In the genomic region with DNA sequence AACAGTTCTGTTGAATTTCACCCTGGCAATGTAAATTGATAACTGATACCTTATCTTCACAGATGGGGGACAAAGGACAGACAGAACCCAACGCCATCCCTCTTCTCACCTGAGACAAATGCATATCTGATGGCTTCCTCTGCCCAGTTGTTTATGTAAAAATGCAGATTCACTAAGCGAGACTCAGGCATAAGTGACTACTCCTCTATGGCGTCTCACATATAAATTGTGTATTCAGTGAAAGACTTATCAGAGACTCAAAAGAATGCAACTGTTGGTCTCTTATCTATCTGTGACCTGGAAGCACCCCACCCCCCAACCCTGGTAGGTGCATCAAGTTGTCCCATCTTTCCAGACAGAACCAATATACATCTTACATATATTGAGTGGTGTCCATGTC, we compare ENCODE assay signal across 38 cellular contexts. TPM values are rescaled to one million over a fixed set of nuclear protein-coding genes. Genes with fewer than 3 reads are reported as not detected.
"Had no signal": no experiment of that assay in that cellular context is flagged by ENCODE, and none has a peak within 500 bp of the region (broad histone marks: within the 10 kb centered on the region; RNA-seq: fewer than 3 reads in every experiment).

No MANE protein-coding gene starts in this region.

- H3K27me3 ChIP-seq: ascending aorta, cardiac muscle cell had no signal

- H3K27me3 Mint-ChIP-seq: activated CD4-positive, alpha-beta T cell treated with anti-CD3 and anti-CD28 coated beads for 36 hours; activated naive CD4-positive, alpha-beta T cell treated with anti-CD3 and anti-CD28 coated beads, Interleukin-2, amount 50 U/mL, for 24 hours; activated naive CD8-positive, alpha-beta T cell; activated naive CD8-positive, alpha-beta T cell treated with anti-CD3 and anti-CD28 coated beads, Interleukin-2, amount 50 U/mL, for 24 hours; activated T-cell treated with anti-CD3 and anti-CD28 coated beads, Interleukin-2, amount 50 U/mL, for 24 hours; central memory CD8-positive, alpha-beta T cell had no signal

- H3K4me1 Mint-ChIP-seq: activated naive CD8-positive, alpha-beta T cell treated with anti-CD3 and anti-CD28 coated beads, Interleukin-2, amount 50 U/mL, for 24 hours; central memory CD8-positive, alpha-beta T cell; WTC11 had no signal

- DNase-seq: activated CD4-positive, alpha-beta memory T cell treated with anti-CD3 and anti-CD28 coated beads, Interleukin-2, amount 10 ng/mL, durations not matched to agents 7 days and 5 days; activated CD4-positive, alpha-beta T cell treated with anti-CD3 and anti-CD28 coated beads for 1 hour; activated CD4-positive, alpha-beta T cell treated with anti-CD3 and anti-CD28 coated beads for 36 hours; activated CD4-positive, alpha-beta T cell treated with anti-CD3 and anti-CD28 coated beads for 48 hours; activated CD4-positive, alpha-beta T cell treated with anti-CD3 and anti-CD28 coated beads, Interleukin-2, amount 10 ng/mL, durations not matched to agents 7 days and 5 days; activated CD4-positive, alpha-beta T cell treated with anti-CD3 and anti-CD28 coated beads, Interleukin-2, amount 50 U/mL, for 48 hours; activated CD4-positive, CD25-positive, alpha-beta regulatory T cell; activated CD8-positive, alpha-beta memory T cell treated with anti-CD3 and anti-CD28 coated beads, Interleukin-2, amount 50 U/mL, for 48 hours; activated CD8-positive, alpha-beta T cell treated with anti-CD3 and anti-CD28 coated beads, Interleukin-2, amount 10 ng/mL, durations not matched to agents 7 days and 5 days; activated effector memory CD4-positive, alpha-beta T cell treated with Interleukin-2 at 50 U/mL for 16 hours; activated gamma-delta T cell; activated naive CD4-positive, alpha-beta T cell treated with anti-CD3 and anti-CD28 coated beads, Interleukin-2, amount 10 ng/mL, durations not matched to agents 7 days and 5 days; activated naive CD4-positive, alpha-beta T cell treated with Interleukin-2 at 50 U/mL for 16 hours; activated naive CD8-positive, alpha-beta T cell treated with anti-CD3 and anti-CD28 coated beads, Interleukin-2, amount 10 ng/mL, durations not matched to agents 7 days and 5 days; activated naive CD8-positive, alpha-beta T cell treated with anti-CD3 and anti-CD28 coated beads, Interleukin-2, amount 50 U/mL, for 24 hours; activated T-cell treated with anti-CD3 and anti-CD28 coated beads, Interleukin-2, amount 50 U/mL, for 24 hours; amygdala; anterior cingulate cortex; caudate nucleus; cerebellar nuclear complex; T-helper 1 cell; T-helper 2 cell; T-helper 9 cell; WERI-Rb-1 had no signal

- H3K9me3 ChIP-seq: ascending aorta had no signal

- H3K27ac ChIP-seq: ascending aorta, cardiac muscle cell, WERI-Rb-1 had no signal

- H3K36me3 ChIP-seq: ascending aorta, cardiac muscle cell, WERI-Rb-1 had no signal

- H3K4me3 ChIP-seq: ascending aorta, cardiac muscle cell had no signal

- H3K27ac Mint-ChIP-seq: activated CD4-positive, alpha-beta memory T cell treated with anti-CD3 and anti-CD28 coated beads, Interleukin-2, amount 10 ng/mL, durations not matched to agents 7 days and 5 days; activated CD4-positive, alpha-beta T cell treated with anti-CD3 and anti-CD28 coated beads for 36 hours; activated CD4-positive, alpha-beta T cell treated with anti-CD3 and anti-CD28 coated beads, Interleukin-2, amount 10 ng/mL, durations not matched to agents 7 days and 5 days; activated CD8-positive, alpha-beta T cell treated with anti-CD3 and anti-CD28 coated beads, Interleukin-2, amount 10 ng/mL, durations not matched to agents 7 days and 5 days; activated naive CD4-positive, alpha-beta T cell treated with anti-CD3 and anti-CD28 coated beads, Interleukin-2, amount 10 ng/mL, durations not matched to agents 7 days and 5 days; activated naive CD4-positive, alpha-beta T cell treated with anti-CD3 and anti-CD28 coated beads, Interleukin-2, amount 50 U/mL, for 24 hours; activated naive CD8-positive, alpha-beta T cell; activated naive CD8-positive, alpha-beta T cell treated with anti-CD3 and anti-CD28 coated beads, Interleukin-2, amount 10 ng/mL, durations not matched to agents 7 days and 5 days; activated naive CD8-positive, alpha-beta T cell treated with anti-CD3 and anti-CD28 coated beads, Interleukin-2, amount 50 U/mL, for 24 hours; activated T-cell treated with anti-CD3 and anti-CD28 coated beads, Interleukin-2, amount 50 U/mL, for 24 hours; activated T-helper 2 cell treated with anti-CD3 and anti-CD28 coated beads, Interferon-gamma antibody, Interleukin-2, Interleukin-4, amounts not matched to agents 10 μg/mL and 5 μg/mL and 100 μg/mL, durations not matched to agents 14 hours and 24 hours and 36 hours; brain; T-helper 1 cell treated with Interleukin-12 subunit alpha and Interleukin-12 subunit beta and Interleukin-4 antibody, amounts not matched to agents 30 μg/mL and 1 μg/mL, for 36 hours; T-helper 2 cell treated with Interferon-gamma antibody and Interleukin-4, amounts not matched to agents 5 μg/mL and 100 μg/mL, for 36 hours; WTC11 had no signal

- H3K36me3 Mint-ChIP-seq: activated naive CD4-positive, alpha-beta T cell treated with anti-CD3 and anti-CD28 coated beads, Interleukin-2, amount 10 ng/mL, durations not matched to agents 7 days and 5 days; activated naive CD4-positive, alpha-beta T cell treated with anti-CD3 and anti-CD28 coated beads, Interleukin-2, amount 50 U/mL, for 24 hours; activated naive CD8-positive, alpha-beta T cell; activated naive CD8-positive, alpha-beta T cell treated with anti-CD3 and anti-CD28 coated beads, Interleukin-2, amount 10 ng/mL, durations not matched to agents 7 days and 5 days; WTC11 had no signal

- ATAC-seq: activated CD4-positive, alpha-beta T cell treated with anti-CD3 and anti-CD28 coated beads for 36 hours; activated CD4-positive, CD25-positive, alpha-beta regulatory T cell treated with anti-CD3 and anti-CD28 coated beads, Interleukin-2, amount 50 U/mL, for 24 hours; activated CD8-positive, alpha-beta T cell treated with anti-CD3 and anti-CD28 coated beads, Interleukin-2, amount 10 ng/mL, durations not matched to agents 7 days and 5 days; activated naive CD8-positive, alpha-beta T cell treated with anti-CD3 and anti-CD28 coated beads, Interleukin-2, amount 50 U/mL, for 24 hours; WTC11 had no signal

- H3K9me3 Mint-ChIP-seq: activated CD4-positive, alpha-beta memory T cell treated with anti-CD3 and anti-CD28 coated beads, Interleukin-2, amount 10 ng/mL, durations not matched to agents 7 days and 5 days; activated CD4-positive, alpha-beta T cell treated with anti-CD3 and anti-CD28 coated beads, Interleukin-2, amount 10 ng/mL, durations not matched to agents 7 days and 5 days; activated naive CD4-positive, alpha-beta T cell treated with anti-CD3 and anti-CD28 coated beads, Interleukin-2, amount 10 ng/mL, durations not matched to agents 7 days and 5 days; activated naive CD4-positive, alpha-beta T cell treated with anti-CD3 and anti-CD28 coated beads, Interleukin-2, amount 50 U/mL, for 24 hours; activated naive CD8-positive, alpha-beta T cell treated with anti-CD3 and anti-CD28 coated beads, Interleukin-2, amount 10 ng/mL, durations not matched to agents 7 days and 5 days; activated naive CD8-positive, alpha-beta T cell treated with anti-CD3 and anti-CD28 coated beads, Interleukin-2, amount 50 U/mL, for 24 hours; activated T-cell treated with anti-CD3 and anti-CD28 coated beads, Interleukin-2, amount 50 U/mL, for 24 hours; activated T-helper 2 cell treated with anti-CD3 and anti-CD28 coated beads, Interferon-gamma antibody, Interleukin-2, Interleukin-4, amounts not matched to agents 10 μg/mL and 5 μg/mL and 100 μg/mL, durations not matched to agents 14 hours and 24 hours and 36 hours; central memory CD8-positive, alpha-beta T cell; T-helper 1 cell treated with Interleukin-12 subunit alpha and Interleukin-12 subunit beta and Interleukin-4 antibody, amounts not matched to agents 30 μg/mL and 1 μg/mL, for 36 hours; T-helper 2 cell treated with Interferon-gamma antibody and Interleukin-4, amounts not matched to agents 5 μg/mL and 100 μg/mL, for 36 hours had no signal

- H3K4me3 Mint-ChIP-seq: activated CD4-positive, alpha-beta memory T cell treated with anti-CD3 and anti-CD28 coated beads, Interleukin-2, amount 10 ng/mL, durations not matched to agents 7 days and 5 days; activated CD4-positive, alpha-beta T cell treated with anti-CD3 and anti-CD28 coated beads for 36 hours; activated CD4-positive, alpha-beta T cell treated with anti-CD3 and anti-CD28 coated beads, Interleukin-2, amount 10 ng/mL, durations not matched to agents 7 days and 5 days; activated CD8-positive, alpha-beta T cell treated with anti-CD3 and anti-CD28 coated beads, Interleukin-2, amount 10 ng/mL, durations not matched to agents 7 days and 5 days; activated naive CD4-positive, alpha-beta T cell treated with anti-CD3 and anti-CD28 coated beads, Interleukin-2, amount 10 ng/mL, durations not matched to agents 7 days and 5 days; activated naive CD4-positive, alpha-beta T cell treated with anti-CD3 and anti-CD28 coated beads, Interleukin-2, amount 50 U/mL, for 24 hours; activated naive CD8-positive, alpha-beta T cell; activated naive CD8-positive, alpha-beta T cell treated with anti-CD3 and anti-CD28 coated beads, Interleukin-2, amount 10 ng/mL, durations not matched to agents 7 days and 5 days; activated naive CD8-positive, alpha-beta T cell treated with anti-CD3 and anti-CD28 coated beads, Interleukin-2, amount 50 U/mL, for 24 hours; activated T-cell treated with anti-CD3 and anti-CD28 coated beads, Interleukin-2, amount 50 U/mL, for 24 hours; brain; central memory CD8-positive, alpha-beta T cell; T-helper 1 cell treated with Interleukin-12 subunit alpha and Interleukin-12 subunit beta and Interleukin-4 antibody, amounts not matched to agents 30 μg/mL and 1 μg/mL, for 36 hours; T-helper 2 cell treated with Interferon-gamma antibody and Interleukin-4, amounts not matched to agents 5 μg/mL and 100 μg/mL, for 36 hours; WTC11 had no signal

RNA-seq across cellular contexts. Expression of gene GNG8, which starts 48.1 kb away (rescaled TPM):
- total RNA-seq: activated CD4-positive, alpha-beta T cell treated with anti-CD3 and anti-CD28 coated beads, Interleukin-2, amount 10 ng/mL, durations not matched to agents 7 days and 5 days; activated CD8-positive, alpha-beta T cell treated with anti-CD3 and anti-CD28 coated beads, Interleukin-2, amount 10 ng/mL, durations not matched to agents 7 days and 5 days; ascending aorta; bronchial epithelial cell; cardiac muscle cell; chondrocyte; WTC11 had no signal
- polyA plus RNA-seq: adipose tissue had no signal
